9 cellular contexts compared by ENCODE assay signal in the genomic region with DNA sequence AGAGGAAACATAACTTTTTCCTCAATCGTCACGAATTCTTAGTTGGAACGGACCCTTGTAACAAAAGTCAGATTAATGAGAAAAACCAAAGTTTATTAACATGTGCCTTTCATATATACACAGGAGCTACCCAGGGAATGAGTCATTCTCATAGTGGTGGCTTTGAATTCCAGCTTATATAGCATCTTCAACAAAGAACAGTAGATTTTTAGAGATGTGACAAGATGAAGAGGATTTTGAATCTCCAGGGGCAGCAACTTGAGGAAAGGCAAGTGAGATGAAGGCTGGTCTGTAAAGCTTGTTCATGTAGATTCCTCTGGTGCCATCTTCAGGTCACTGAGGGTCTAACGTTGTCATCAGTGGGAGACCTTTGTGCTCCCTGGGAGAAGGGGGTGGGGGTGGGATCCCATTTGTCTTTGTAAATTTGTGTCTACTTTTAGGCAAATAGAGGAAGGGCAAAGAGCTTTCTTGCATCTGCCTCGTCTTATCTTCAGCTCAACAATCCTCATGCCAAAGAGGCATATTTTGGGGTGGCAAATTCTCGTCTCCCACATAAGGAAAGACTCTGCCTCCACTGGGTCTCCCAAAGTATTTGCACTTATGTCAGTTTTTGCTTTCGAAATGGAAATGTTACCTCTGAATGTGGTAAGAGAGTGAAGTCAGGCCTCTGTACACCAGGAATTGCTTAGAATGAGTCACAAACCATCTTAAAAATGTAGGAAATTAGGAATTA. TPM values are rescaled to one million over a fixed set of nuclear protein-coding genes. Genes with fewer than 3 reads are reported as not detected.
DNase-seq lines count a peak whose midpoint lies in the region; ATAC-seq and TF ChIP-seq lines count a peak whose summit lies in the region.
"Had no signal": no experiment of that assay in that cellular context is flagged by ENCODE, and none has a peak within 500 bp of the region (broad histone marks: within the 10 kb centered on the region; RNA-seq: fewer than 3 reads in every experiment).

No MANE protein-coding gene starts in this region.

- no peak overlapping the region for H3K4me3 ChIP-seq in PC-9
- no peak overlapping the region for H3K4me3 ChIP-seq in fibroblast of the aortic adventitia (ENCODE audit: low read depth, low read length)
- no peak overlapping the region for H3K4me3 ChIP-seq in vagina

- H3K9me3 ChIP-seq in PC-9 (ENCODE audit: insufficient read depth, low read depth) (no peaks in the 10 kb centered on the region; the same call in 1 of the 2 replicates), vagina (no peaks in the 10 kb centered on the region)

- no peaks in the 10 kb centered on the region for H3K79me2 ChIP-seq in PC-9 (ENCODE audit: low read depth)

- 0 out of 2 replicates have a peak, but pooled peaks have one; percentile 33 for TF ChIP-seq CTCF in PC-9 (conservative IDR thresholded peaks at IDR 0.05)
- no peak for TF ChIP-seq CTCF in fibroblast of the aortic adventitia (IDR thresholded peaks at IDR 0.05; ENCODE audit: insufficient read depth, low read length)
- TF ChIP-seq CTCF in vagina (IDR thresholded peaks at IDR 0.05) = no peak

- ATAC-seq in stimulated activated naive CD8-positive, alpha-beta T cell treated with anti-CD3 and anti-CD28 coated beads, Interleukin-15, Interleukin-2, amounts not matched to agents 100 U/mL and 50 U/mL, for 24 hours = peak; percentile 66
- no peak for ATAC-seq in stimulated activated naive CD8-positive, alpha-beta T cell treated with anti-CD3 and anti-CD28 coated beads, Interleukin-15, amount 100 ng/mL, for 72 hours
- ATAC-seq in GM19023 (IDR thresholded peaks at IDR 0.05; ENCODE audit: unreplicated experiment) = no peak
- ATAC-seq in HG02870 (IDR thresholded peaks at IDR 0.05; ENCODE audit: unreplicated experiment) = no peak

- H3K9me2 ChIP-seq in PC-9 (ENCODE audit: insufficient read depth) = no peaks in the 10 kb centered on the region

- intact Hi-C loops in PC-9 (cut with micrococcal nuclease; ENCODE audit: unreplicated experiment) = no loop called here
- intact Hi-C loops in vagina (cut with DNase I) = no loop called here

- no peak for TF ChIP-seq POLR2A in vagina (IDR thresholded peaks at IDR 0.05)

- no peaks in the 10 kb centered on the region for H3K9me3 Mint-ChIP-seq in stimulated activated naive CD8-positive, alpha-beta T cell treated with anti-CD3 and anti-CD28 coated beads, Interleukin-15, amount 100 ng/mL, for 72 hours

- no peaks in the 10 kb centered on the region for H3K36me3 ChIP-seq in PC-9 (ENCODE audit: low read depth)
- no peaks in the 10 kb centered on the region for H3K36me3 ChIP-seq in vagina

- peak overlapping the region; percentile 33 for H3K4me2 ChIP-seq in PC-9

- peaks cover 61% of the 10 kb centered on the region for H3K4me1 ChIP-seq in PC-9 (replicated peaks; ENCODE audit: insufficient read depth)
- peaks cover 38% of the 10 kb centered on the region for H3K4me1 ChIP-seq in vagina

- peaks cover 9% of the 10 kb centered on the region for H3K27me3 Mint-ChIP-seq in stimulated activated naive CD8-positive, alpha-beta T cell treated with anti-CD3 and anti-CD28 coated beads, Interleukin-15, amount 100 ng/mL, for 72 hours

- H3K4me3 Mint-ChIP-seq in stimulated activated naive CD8-positive, alpha-beta T cell treated with anti-CD3 and anti-CD28 coated beads, Interleukin-15, amount 100 ng/mL, for 72 hours = no peak overlapping the region

- no peak overlapping the region for H2AFZ ChIP-seq in PC-9

- POLR2A ChIA-PET in PC-9 (lab: Charles Lee; ENCODE audit: unreplicated experiment) = interaction anchor here (0.6 to 0.7 kb wide), 2 partner anchors 13 to 40 kb away, joined by 3 to 6 read pairs; no protein-coding TSS in a partner anchor

- H4K20me1 ChIP-seq in PC-9 (ENCODE audit: insufficient read depth) = no peaks in the 10 kb centered on the region

- no peak for DNase-seq in stimulated activated naive CD8-positive, alpha-beta T cell treated with anti-CD3 and anti-CD28 coated beads, Interleukin-15, Interleukin-2, amounts not matched to agents 100 U/mL and 50 U/mL, for 24 hours
- no peak for DNase-seq in stimulated activated naive CD8-positive, alpha-beta T cell treated with anti-CD3 and anti-CD28 coated beads, Interleukin-15, amount 100 ng/mL, for 72 hours
- DNase-seq in PC-9 (peak in 1 of 2 experiments; percentile 57), fibroblast of the aortic adventitia (ENCODE audit: low read depth) (peak; percentile 75), vagina (ENCODE audit: extremely low spot score in 2 of 2) (no peak), kidney glomerular epithelial cell (lab: John Stamatoyannopoulos, UW) (no peak)
- DNase-seq: NCI-H510A had no signal

- no peak overlapping the region for H3K27ac Mint-ChIP-seq in stimulated activated naive CD8-positive, alpha-beta T cell treated with anti-CD3 and anti-CD28 coated beads, Interleukin-15, amount 100 ng/mL, for 72 hours

- H3K27ac ChIP-seq in PC-9 (peak overlapping the region; percentile 66), vagina (peak overlapping the region; percentile 26)

- H3K27me3 ChIP-seq in PC-9 (ENCODE audit: insufficient read depth, low read depth) (no peaks in the 10 kb centered on the region), vagina (no peaks in the 10 kb centered on the region)

- H3F3A ChIP-seq in PC-9 (ENCODE audit: insufficient read depth, low read depth) = peaks cover 46% of the 10 kb centered on the region

- no TSS peak for BruUV-seq in PC-9 (replicated peaks; lab: Mats Ljungman, UMichigan)

- CTCF ChIA-PET in PC-9 (lab: Charles Lee) = no interaction called here

- peaks cover 25% of the 10 kb centered on the region for H3K4me1 Mint-ChIP-seq in stimulated activated naive CD8-positive, alpha-beta T cell treated with anti-CD3 and anti-CD28 coated beads, Interleukin-15, amount 100 ng/mL, for 72 hours

RNA-seq across cellular contexts. Expression of a gene that starts 29.5 kb away (rescaled TPM):
- total RNA-seq in PC-9 (2021) = not detected in 2 replicates
- 10.5 and 12.4 TPM in 2 replicates for total RNA-seq in fibroblast of the aortic adventitia (ENCODE audit: low replicate concordance)
- 41.7 TPM for total RNA-seq in vagina
